Comparison of ENCODE assay signal across 8 cellular contexts in genomic region chr21:25607812-25608737, GRCh38. TPM values are rescaled to one million over a fixed set of nuclear protein-coding genes. Genes with fewer than 3 reads are reported as not detected.
A peak's percentile ranks its signal among the peaks of the same experiment; 100 is the strongest.
DNase-seq lines count a peak whose midpoint lies in the region; ATAC-seq, FAIRE-seq and TF ChIP-seq lines count a peak whose summit lies in the region.

No MANE protein-coding gene starts in this region.

- H3K4me3 ChIP-seq in kidney (ENCODE audit: low read length in 2 of 2): peak overlapping the region; percentile 90 to 92

- ATAC-seq in GM18870 (IDR thresholded peaks at IDR 0.05; ENCODE audit: unreplicated experiment) (peak; percentile 86), HG03139 (IDR thresholded peaks at IDR 0.05; ENCODE audit: unreplicated experiment) (peak; percentile 69)

- peaks cover 0 to 12% of the 10 kb centered on the region in 2 donors for H3K4me1 ChIP-seq in kidney (ENCODE audit: control insufficient read depth in 1 of 2, insufficient read depth in 1 of 2, low read depth in 1 of 2, low read length in 2 of 2)

- peaks cover 0 to 7% of the 10 kb centered on the region in 2 donors for H3K36me3 ChIP-seq in kidney (ENCODE audit: control insufficient read depth in 1 of 2, insufficient read depth in 2 of 2, low read length in 2 of 2)

- TF ChIP-seq CTCF in kidney (IDR thresholded peaks at IDR 0.05; ENCODE audit: borderline replicate concordance, extremely low read depth, insufficient read depth): peak; percentile 96

- peak overlapping the region; percentile 26 to 84 for H3K9ac ChIP-seq in kidney (ENCODE audit: low read length in 2 of 2)

- no peak overlapping the region for H3K27ac ChIP-seq in kidney (ENCODE audit: low read depth in 2 of 2, low read length in 2 of 2)

- no peaks in the 10 kb centered on the region for H3K9me3 ChIP-seq in kidney (ENCODE audit: control insufficient read depth in 1 of 2, low read length in 2 of 2)

- peak; percentile 82 for DNase-seq in AG08396 (ENCODE audit: low spot score)
- DNase-seq in NCI-H2196 treated with DMSO at 0.1 percent for 48 hours (lab: John Stamatoyannopoulos, UW; ENCODE audit: unreplicated experiment): peak; percentile 34
- peak; percentile 71 for DNase-seq in activated CD4-positive, CD25-positive, alpha-beta regulatory T cell treated with anti-CD3 and anti-CD28 coated beads, Interleukin-2, amount 50 U/mL, for 72 hours
- DNase-seq in cerebellum (ENCODE audit: low spot score): peak; percentile 71
- DNase-seq in kidney: peak; percentile 88
- peak; percentile 42 to 64 for DNase-seq in stimulated activated CD4-positive, alpha-beta T cell treated with anti-CD3 and anti-CD28 coated beads, Interleukin-15, amount 100 ng/mL, for 1 hour (ENCODE audit: low read depth in 1 of 2, low spot score in 1 of 2)

- intact Hi-C loops in kidney (cut with DNase I): no loop called here

- FAIRE-seq in kidney (lab: Jason Lieb, UNC): peak; percentile 52

RNA-seq across cellular contexts. Expression of gene MRPL39, which starts 0.8 kb away (rescaled TPM):
- total RNA-seq in cerebellum (35.0 TPM), kidney (24.1 TPM)
- polyA plus RNA-seq in kidney (ENCODE audit: insufficient read depth, low read depth, low replicate concordance): 52.7 TPM

RNA-seq across cellular contexts. Expression of gene JAM2, which starts 31.0 kb away (rescaled TPM):
- 28.4 TPM for total RNA-seq in cerebellum
- total RNA-seq in kidney: 12.0 TPM
- 6.0 TPM for polyA plus RNA-seq in kidney (ENCODE audit: insufficient read depth, low read depth, low replicate concordance)

Comparison
In these comparisons a context has a peak if more than half of its experiments do, and no peak if none do; other contexts are left out.
1. DNase-seq: peak in every context shown above with its lines; median percentile 88 in kidney; 82 in AG08396; 71 in activated CD4-positive, CD25-positive, alpha-beta regulatory T cell treated with anti-CD3 and anti-CD28 coated beads, Interleukin-2, amount 50 U/mL, for 72 hours; 71 in cerebellum; 53 in stimulated activated CD4-positive, alpha-beta T cell treated with anti-CD3 and anti-CD28 coated beads, Interleukin-15, amount 100 ng/mL, for 1 hour; 34 in NCI-H2196 treated with DMSO at 0.1 percent for 48 hours.